ENCODE assay signal across 8 cellular contexts in the genomic region with DNA sequence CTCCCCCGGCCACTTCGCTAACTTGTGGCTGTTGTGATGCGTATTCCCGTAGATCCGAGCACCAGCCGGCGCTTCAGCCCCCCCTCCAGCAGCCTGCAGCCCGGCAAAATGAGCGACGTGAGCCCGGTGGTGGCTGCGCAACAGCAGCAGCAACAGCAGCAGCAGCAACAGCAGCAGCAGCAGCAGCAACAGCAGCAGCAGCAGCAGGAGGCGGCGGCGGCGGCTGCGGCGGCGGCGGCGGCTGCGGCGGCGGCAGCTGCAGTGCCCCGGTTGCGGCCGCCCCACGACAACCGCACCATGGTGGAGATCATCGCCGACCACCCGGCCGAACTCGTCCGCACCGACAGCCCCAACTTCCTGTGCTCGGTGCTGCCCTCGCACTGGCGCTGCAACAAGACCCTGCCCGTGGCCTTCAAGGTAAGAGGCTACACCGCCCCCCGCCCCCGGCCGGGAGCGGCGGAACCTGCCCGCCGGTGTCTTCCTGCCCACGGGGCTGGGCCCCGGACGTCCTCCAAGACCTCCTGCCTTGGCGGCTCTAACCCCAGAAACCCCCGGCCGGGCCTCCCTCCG. TPM values are rescaled to one million over a fixed set of nuclear protein-coding genes. Genes with fewer than 3 reads are reported as not detected.
DNase-seq lines count a peak whose midpoint lies in the region; ATAC-seq lines count a peak whose summit lies in the region.

No MANE protein-coding gene starts in this region.

- peaks cover 91% of the 10 kb centered on the region for H3K27me3 ChIP-seq in HUES64 (ENCODE audit: insufficient read depth, low read length)
- H3K27me3 ChIP-seq in duodenal mucosa (ENCODE audit: control insufficient read depth in 1 of 2, insufficient read depth in 2 of 2, low read length in 2 of 2) = peaks cover 33 to 62% of the 10 kb centered on the region in 2 donors
- peaks cover 0 to 6% of the 10 kb centered on the region in 2 experiments for H3K27me3 ChIP-seq in mesenchymal stem cell (ENCODE audit: control insufficient read depth in 1 of 2, insufficient read depth in 1 of 2, low read length in 2 of 2)

- H3K79me1 ChIP-seq in mesenchymal stem cell (replicated peaks; ENCODE audit: low read length, poor library complexity, severe bottlenecking) = peaks cover 2% of the 10 kb centered on the region

- peaks cover 65% of the 10 kb centered on the region for H3K4me1 Mint-ChIP-seq in stimulated activated naive CD8-positive, alpha-beta T cell treated with anti-CD3 and anti-CD28 coated beads, Interleukin-15, Interleukin-2, amounts not matched to agents 100 ng/mL and 50 ng/mL, for 24 hours (ENCODE audit: low read depth)

- no peaks in the 10 kb centered on the region for H3K9me3 Mint-ChIP-seq in stimulated activated naive CD8-positive, alpha-beta T cell treated with anti-CD3 and anti-CD28 coated beads, Interleukin-15, Interleukin-2, amounts not matched to agents 100 ng/mL and 50 ng/mL, for 24 hours

- peak overlapping the region; percentile 100 for H3K4me2 ChIP-seq in mesenchymal stem cell (ENCODE audit: low read length, poor library complexity, severe bottlenecking)

- H4K8ac ChIP-seq in mesenchymal stem cell (ENCODE audit: low read length) = peak overlapping the region; percentile 98

- H3K27ac ChIP-seq in HUES64 (ENCODE audit: low read depth, low read length) (no peak overlapping the region), duodenal mucosa (ENCODE audit: low read depth, low read length) (peak overlapping the region; percentile 78), mesenchymal stem cell (ENCODE audit: low read length, poor library complexity, severe bottlenecking) (peak overlapping the region; percentile 96)

- H2BK5ac ChIP-seq in mesenchymal stem cell (ENCODE audit: low read depth, low read length, poor library complexity, severe bottlenecking) = peak overlapping the region; percentile 96

- H2AK5ac ChIP-seq in mesenchymal stem cell (ENCODE audit: low read length, severe bottlenecking) = peak overlapping the region; percentile 26

- peak overlapping the region; percentile 82 to 91 for H2BK12ac ChIP-seq in mesenchymal stem cell (ENCODE audit: low read length in 2 of 2)

- peak overlapping the region in 1 of 2 experiments; percentile 98 for H3K23ac ChIP-seq in mesenchymal stem cell (ENCODE audit: low read length in 2 of 2)

- peak overlapping the region; percentile 87 for H3K4me3 ChIP-seq in HUES64 (ENCODE audit: low read length)
- peak overlapping the region; percentile 75 to 82 for H3K4me3 ChIP-seq in duodenal mucosa (ENCODE audit: low read depth in 1 of 2, low read length in 2 of 2)
- H3K4me3 ChIP-seq in mesenchymal stem cell (ENCODE audit: insufficient read depth in 1 of 2, low read depth in 1 of 2, low read length in 2 of 2) = peak overlapping the region; percentile 78 to 93

- WGBS in HUES64 = under 1% methylated on average over 55 of the region's 55 CpGs
- WGBS in mesenchymal stem cell = under 1% methylated on average over 50 of the region's 55 CpGs

- H3K36me3 ChIP-seq in HUES64 (ENCODE audit: insufficient read depth, low read length) (no peaks in the 10 kb centered on the region), duodenal mucosa (ENCODE audit: control insufficient read depth in 1 of 2, insufficient read depth in 2 of 2, low read length in 2 of 2) (no peaks in the 10 kb centered on the region), mesenchymal stem cell (ENCODE audit: control insufficient read depth in 1 of 2, insufficient read depth in 2 of 2, low read depth in 1 of 2, low read length in 2 of 2) (no peaks in the 10 kb centered on the region)

- H3K9ac ChIP-seq in HUES64 (ENCODE audit: low read depth, low read length) = 0 out of 2 replicates have a peak overlapping the region, but pooled peaks have one; percentile 43
- peak overlapping the region; percentile 68 to 76 for H3K9ac ChIP-seq in duodenal mucosa (ENCODE audit: low read depth in 1 of 2, low read length in 2 of 2)
- H3K9ac ChIP-seq in mesenchymal stem cell (ENCODE audit: low read length) = peak overlapping the region; percentile 89

- H4K91ac ChIP-seq in mesenchymal stem cell (ENCODE audit: low read length) = peak overlapping the region; percentile 98

- H3K14ac ChIP-seq in mesenchymal stem cell (ENCODE audit: low read length in 2 of 2) = peak overlapping the region in 1 of 2 experiments; percentile 98

- peak overlapping the region; percentile 97 for H2BK15ac ChIP-seq in mesenchymal stem cell (ENCODE audit: low read depth, poor library complexity, severe bottlenecking)

- H3K4me1 ChIP-seq in HUES64 (ENCODE audit: insufficient read depth, low read length) (peaks cover 18% of the 10 kb centered on the region), duodenal mucosa (ENCODE audit: control insufficient read depth in 1 of 2, insufficient read depth in 2 of 2, low read length in 2 of 2) (peaks cover 8 to 13% of the 10 kb centered on the region in 2 donors), mesenchymal stem cell (ENCODE audit: control insufficient read depth, insufficient read depth, low read depth, low read length) (peaks cover 6% of the 10 kb centered on the region)

- H3K9me3 ChIP-seq in HUES64 (ENCODE audit: insufficient read depth, low read depth, low read length) = no peaks in the 10 kb centered on the region
- H3K9me3 ChIP-seq in duodenal mucosa (ENCODE audit: control insufficient read depth in 1 of 2, low read length in 2 of 2) = no peaks in the 10 kb centered on the region
- no peaks in the 10 kb centered on the region for H3K9me3 ChIP-seq in mesenchymal stem cell (ENCODE audit: control insufficient read depth, low read length)

- ATAC-seq in GM21390 (IDR thresholded peaks at IDR 0.05; ENCODE audit: unreplicated experiment) (no peak), GM18868 (IDR thresholded peaks at IDR 0.05; ENCODE audit: unreplicated experiment) (no peak)

- DNase-seq in Ammon's horn (ENCODE audit: low spot score) = peak; percentile 31
- DNase-seq in activated CD4-positive, alpha-beta T cell treated with anti-CD3 and anti-CD28 coated beads for 1 hour = peak; percentile 36
- peak; percentile 74 for DNase-seq in mesenchymal stem cell

- peaks cover 22% of the 10 kb centered on the region for H3K27me3 Mint-ChIP-seq in stimulated activated naive CD8-positive, alpha-beta T cell treated with anti-CD3 and anti-CD28 coated beads, Interleukin-15, Interleukin-2, amounts not matched to agents 100 ng/mL and 50 ng/mL, for 24 hours

- H3K18ac ChIP-seq in mesenchymal stem cell (ENCODE audit: low read depth in 1 of 2, low read length in 2 of 2) = peak overlapping the region; percentile 99 to 100

- H3K4ac ChIP-seq in mesenchymal stem cell (ENCODE audit: low read depth in 1 of 2, low read length in 2 of 2) = peak overlapping the region; percentile 39 to 99

- peaks cover 8% of the 10 kb centered on the region for H3K36me3 Mint-ChIP-seq in stimulated activated naive CD8-positive, alpha-beta T cell treated with anti-CD3 and anti-CD28 coated beads, Interleukin-15, Interleukin-2, amounts not matched to agents 100 ng/mL and 50 ng/mL, for 24 hours (ENCODE audit: low read depth)

- no peak overlapping the region for H2AFZ ChIP-seq in mesenchymal stem cell (ENCODE audit: low read depth, low read length)

- H2BK120ac ChIP-seq in mesenchymal stem cell (ENCODE audit: low read depth, low read length) = peak overlapping the region; percentile 99

- H3K4me3 Mint-ChIP-seq in stimulated activated naive CD8-positive, alpha-beta T cell treated with anti-CD3 and anti-CD28 coated beads, Interleukin-15, Interleukin-2, amounts not matched to agents 100 ng/mL and 50 ng/mL, for 24 hours = peak overlapping the region; percentile 95

- peak overlapping the region; percentile 96 for H3K27ac Mint-ChIP-seq in stimulated activated naive CD8-positive, alpha-beta T cell treated with anti-CD3 and anti-CD28 coated beads, Interleukin-15, Interleukin-2, amounts not matched to agents 100 ng/mL and 50 ng/mL, for 24 hours

RNA-seq across cellular contexts. Expression of gene SUPT3H, which starts 44.9 kb away (rescaled TPM):
- 19.8 TPM for polyA plus RNA-seq in HUES64 (2013, experiment 1 of 2)
- 19.3 TPM for polyA plus RNA-seq in HUES64 (2013, experiment 2 of 2)
- 12.2 TPM for polyA plus RNA-seq in mesenchymal stem cell (2013, experiment 1 of 2)
- polyA plus RNA-seq in mesenchymal stem cell (2013, experiment 2 of 2) = 11.4 TPM
